8 cellular contexts compared by ENCODE assay signal in genomic region chr14:49586673-49587460, GRCh38.
DNase-seq lines count a peak whose midpoint lies in the region; ATAC-seq and TF ChIP-seq lines count a peak whose summit lies in the region.

No MANE protein-coding gene starts in this region.

- no peaks in the 10 kb centered on the region for H3K27me3 Mint-ChIP-seq in memory B cell
- H3K27me3 Mint-ChIP-seq in stimulated activated memory B cell treated with anti-CD40 and anti-IgM and Interleukin-4, amounts not matched to agents 10 μg/mL and 1 μg/mL and 100 μg/mL, for 72 hours: no peaks in the 10 kb centered on the region

- H3K4me1 Mint-ChIP-seq in memory B cell: peaks cover 23% of the 10 kb centered on the region
- peaks cover 29% of the 10 kb centered on the region for H3K4me1 Mint-ChIP-seq in stimulated activated memory B cell treated with anti-CD40 and anti-IgM and Interleukin-4, amounts not matched to agents 10 μg/mL and 1 μg/mL and 100 μg/mL, for 72 hours

- peak; percentile 96 for TF ChIP-seq CTCF in C4-2B (conservative IDR thresholded peaks at IDR 0.05)

- peaks cover 8% of the 10 kb centered on the region for H3K36me3 Mint-ChIP-seq in memory B cell
- H3K36me3 Mint-ChIP-seq in stimulated activated memory B cell treated with anti-CD40 and anti-IgM and Interleukin-4, amounts not matched to agents 10 μg/mL and 1 μg/mL and 100 μg/mL, for 72 hours: peaks cover 42% of the 10 kb centered on the region

- peak overlapping the region; percentile 95 for H3K4me3 ChIP-seq in effector memory CD4-positive, alpha-beta T cell (ENCODE audit: insufficient read depth, low read depth, low read length, poor library complexity, severe bottlenecking)

- no peaks in the 10 kb centered on the region for H3K27me3 ChIP-seq in effector memory CD4-positive, alpha-beta T cell (replicated peaks; ENCODE audit: control insufficient read depth, insufficient read depth, low read length, poor library complexity, severe bottlenecking)

- no peaks in the 10 kb centered on the region for H3K9me3 Mint-ChIP-seq in memory B cell
- H3K9me3 Mint-ChIP-seq in stimulated activated memory B cell treated with anti-CD40 and anti-IgM and Interleukin-4, amounts not matched to agents 10 μg/mL and 1 μg/mL and 100 μg/mL, for 72 hours: no peaks in the 10 kb centered on the region

- H3K9me3 ChIP-seq in effector memory CD4-positive, alpha-beta T cell (ENCODE audit: control insufficient read depth, low read length): no peaks in the 10 kb centered on the region

- H3K27ac Mint-ChIP-seq in memory B cell: peak overlapping the region; percentile 99
- peak overlapping the region; percentile 99 for H3K27ac Mint-ChIP-seq in stimulated activated memory B cell treated with anti-CD40 and anti-IgM and Interleukin-4, amounts not matched to agents 10 μg/mL and 1 μg/mL and 100 μg/mL, for 72 hours

- ATAC-seq in GM19035 (IDR thresholded peaks at IDR 0.05; ENCODE audit: unreplicated experiment): peak; percentile 30
- ATAC-seq in HG03280 (IDR thresholded peaks at IDR 0.05; ENCODE audit: unreplicated experiment): peak; percentile 27
- peak; percentile 21 for ATAC-seq in memory B cell (ENCODE audit: low read depth)
- peak; percentile 65 for ATAC-seq in stimulated activated memory B cell treated with anti-CD40 and anti-IgM and Interleukin-4, amounts not matched to agents 10 μg/mL and 1 μg/mL and 100 μg/mL, for 72 hours

- H3K4me1 ChIP-seq in effector memory CD4-positive, alpha-beta T cell (ENCODE audit: control insufficient read depth, insufficient read depth, low read length, poor library complexity, severe bottlenecking): peaks cover 18% of the 10 kb centered on the region

- peaks cover 26% of the 10 kb centered on the region for H3K36me3 ChIP-seq in effector memory CD4-positive, alpha-beta T cell (ENCODE audit: control insufficient read depth, insufficient read depth, low read length)

- H3K27ac ChIP-seq in C4-2B: peak overlapping the region; percentile 97
- H3K27ac ChIP-seq in effector memory CD4-positive, alpha-beta T cell (ENCODE audit: insufficient read depth, low read length, poor library complexity, severe bottlenecking): peak overlapping the region; percentile 96

- DNase-seq in NCI-H2227 treated with DMSO at 0.1 percent for 48 hours (lab: John Stamatoyannopoulos, UW) (peak; percentile 69), memory B cell (ENCODE audit: low spot score in 2 of 2) (peak; percentile 47 to 73)
- peak; percentile 75 for DNase-seq in activated CD4-positive, alpha-beta T cell treated with anti-CD3 and anti-CD28 coated beads for 48 hours
- DNase-seq in effector memory CD4-positive, alpha-beta T cell: peak in 1 of 3 donors; percentile 27

- H3K4me3 Mint-ChIP-seq in memory B cell: peak overlapping the region; percentile 98
- peak overlapping the region; percentile 98 for H3K4me3 Mint-ChIP-seq in stimulated activated memory B cell treated with anti-CD40 and anti-IgM and Interleukin-4, amounts not matched to agents 10 μg/mL and 1 μg/mL and 100 μg/mL, for 72 hours
